7 cellular contexts compared by ENCODE assay signal in the genomic region with DNA sequence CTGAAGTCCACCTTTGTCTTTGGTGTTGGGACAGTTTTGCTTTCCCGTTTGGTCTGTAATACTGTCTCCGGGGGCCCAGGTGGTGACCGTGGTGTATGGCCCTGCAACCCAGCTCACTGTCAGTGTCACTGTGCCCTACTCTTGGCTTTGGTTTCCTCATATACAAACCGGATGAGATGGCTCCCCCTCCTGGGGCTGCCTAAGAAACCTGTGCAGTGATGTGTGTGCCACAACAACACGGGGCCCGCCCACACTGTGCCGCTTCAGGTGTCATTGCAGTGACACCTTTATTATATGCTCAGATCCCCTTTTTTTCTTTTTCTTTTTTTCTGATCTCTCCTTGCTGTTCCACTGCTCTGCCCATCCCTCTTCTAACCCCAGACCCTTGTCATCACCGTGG.
DNase-seq lines count a peak whose midpoint lies in the region; ATAC-seq and TF ChIP-seq lines count a peak whose summit lies in the region.

No MANE protein-coding gene starts in this region.

- CTCF ChIA-PET in WTC11 (lab: Charles Lee) = interaction anchor here (0.6 kb wide), 1 partner anchor 191 kb away, joined by 3 read pairs; no protein-coding TSS in a partner anchor

- H3K9me3 Mint-ChIP-seq in WTC11 = peaks cover 7% of the 10 kb centered on the region

- no peak for TF ChIP-seq CTCF in WTC11 (IDR thresholded peaks at IDR 0.05)
- no peak for TF ChIP-seq CTCF in body of pancreas (IDR thresholded peaks at IDR 0.05)

- H3K4me1 Mint-ChIP-seq in WTC11 = peaks cover 8% of the 10 kb centered on the region

- peak; percentile 94 for ATAC-seq in GM19023 (IDR thresholded peaks at IDR 0.05; ENCODE audit: unreplicated experiment)
- peak; percentile 99 for ATAC-seq in HG02885 (IDR thresholded peaks at IDR 0.05; ENCODE audit: poor library complexity, unreplicated experiment)
- ATAC-seq in WTC11 = peak; percentile 43
- no peak for ATAC-seq in body of pancreas
- ATAC-seq in SK-N-SH treated with all-trans-retinoic acid at 6 μM for 48 hours = no peak

- TF ChIP-seq POLR2A in body of pancreas (IDR thresholded peaks at IDR 0.05) = no peak

- intact Hi-C loops in body of pancreas (cut with DNase I) = no loop called here

- peaks cover 23% of the 10 kb centered on the region for H3K36me3 Mint-ChIP-seq in WTC11

- no peak overlapping the region for H3K27ac Mint-ChIP-seq in WTC11

- no peaks in the 10 kb centered on the region for H3K9me3 ChIP-seq in body of pancreas

- POLR2A ChIA-PET in WTC11 (lab: Charles Lee) = no interaction called here

- H3K27me3 Mint-ChIP-seq in WTC11 (ENCODE audit: low read depth) = no peaks in the 10 kb centered on the region

- H3K36me3 ChIP-seq in body of pancreas (replicated peaks in 1 of 2; ENCODE audit: insufficient read depth in 1 of 2, low read depth in 2 of 2) = no peaks in the 10 kb centered on the region

- 90 to 92% methylated on average over 8 of the region's 8 CpGs for WGBS in body of pancreas, 2 donors

- no peaks in the 10 kb centered on the region for H3K27me3 ChIP-seq in body of pancreas

- DNase-seq in WTC11 (ENCODE audit: low spot score) = no peak
- DNase-seq in stimulated activated CD4-positive, alpha-beta T cell treated with anti-CD3 and anti-CD28 coated beads, Interleukin-4, amount 100 ng/mL, for 1 hour = peak; percentile 46
- no peak for DNase-seq in body of pancreas
- DNase-seq in DMS53 treated with DMSO at 0.1 percent for 48 hours (lab: John Stamatoyannopoulos, UW; ENCODE audit: unreplicated experiment) = no peak

- H3K4me3 Mint-ChIP-seq in WTC11 = no peak overlapping the region

- no peak overlapping the region for H3K27ac ChIP-seq in body of pancreas

- no peak overlapping the region for H3K4me3 ChIP-seq in body of pancreas

- H3K4me1 ChIP-seq in body of pancreas = no peaks in the 10 kb centered on the region

TF ChIP-seq in WTC11, 78 proteins besides CTCF, POLR2A, EP300 and RAD21 (continues in another document):
- no peak for TF ChIP-seq IRF2 (CRISPR knock-in tag; IDR thresholded peaks at IDR 0.05; ENCODE audit: borderline replicate concordance, low read depth)
- TF ChIP-seq, protein P1, sequence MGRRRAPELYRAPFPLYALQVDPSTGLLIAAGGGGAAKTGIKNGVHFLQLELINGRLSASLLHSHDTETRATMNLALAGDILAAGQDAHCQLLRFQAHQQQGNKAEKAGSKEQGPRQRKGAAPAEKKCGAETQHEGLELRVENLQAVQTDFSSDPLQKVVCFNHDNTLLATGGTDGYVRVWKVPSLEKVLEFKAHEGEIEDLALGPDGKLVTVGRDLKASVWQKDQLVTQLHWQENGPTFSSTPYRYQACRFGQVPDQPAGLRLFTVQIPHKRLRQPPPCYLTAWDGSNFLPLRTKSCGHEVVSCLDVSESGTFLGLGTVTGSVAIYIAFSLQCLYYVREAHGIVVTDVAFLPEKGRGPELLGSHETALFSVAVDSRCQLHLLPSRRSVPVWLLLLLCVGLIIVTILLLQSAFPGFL (CRISPR knock-in tag; IDR thresholded peaks at IDR 0.05; ENCODE audit: borderline replicate concordance) = no peak
- no peak for TF ChIP-seq RELA (CRISPR knock-in tag; IDR thresholded peaks at IDR 0.05; ENCODE audit: borderline replicate concordance)
- no peak for TF ChIP-seq ETV6 (CRISPR knock-in tag; IDR thresholded peaks at IDR 0.05)
- no peak for TF ChIP-seq ZNF121 (CRISPR knock-in tag; IDR thresholded peaks at IDR 0.05)
- TF ChIP-seq ZNF396 (CRISPR knock-in tag; IDR thresholded peaks at IDR 0.05; ENCODE audit: borderline replicate concordance) = no peak
- TF ChIP-seq, protein P2, sequence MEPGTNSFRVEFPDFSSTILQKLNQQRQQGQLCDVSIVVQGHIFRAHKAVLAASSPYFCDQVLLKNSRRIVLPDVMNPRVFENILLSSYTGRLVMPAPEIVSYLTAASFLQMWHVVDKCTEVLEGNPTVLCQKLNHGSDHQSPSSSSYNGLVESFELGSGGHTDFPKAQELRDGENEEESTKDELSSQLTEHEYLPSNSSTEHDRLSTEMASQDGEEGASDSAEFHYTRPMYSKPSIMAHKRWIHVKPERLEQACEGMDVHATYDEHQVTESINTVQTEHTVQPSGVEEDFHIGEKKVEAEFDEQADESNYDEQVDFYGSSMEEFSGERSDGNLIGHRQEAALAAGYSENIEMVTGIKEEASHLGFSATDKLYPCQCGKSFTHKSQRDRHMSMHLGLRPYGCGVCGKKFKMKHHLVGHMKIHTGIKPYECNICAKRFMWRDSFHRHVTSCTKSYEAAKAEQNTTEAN (CRISPR knock-in tag; IDR thresholded peaks at IDR 0.05) = no peak
- TF ChIP-seq, protein P3, sequence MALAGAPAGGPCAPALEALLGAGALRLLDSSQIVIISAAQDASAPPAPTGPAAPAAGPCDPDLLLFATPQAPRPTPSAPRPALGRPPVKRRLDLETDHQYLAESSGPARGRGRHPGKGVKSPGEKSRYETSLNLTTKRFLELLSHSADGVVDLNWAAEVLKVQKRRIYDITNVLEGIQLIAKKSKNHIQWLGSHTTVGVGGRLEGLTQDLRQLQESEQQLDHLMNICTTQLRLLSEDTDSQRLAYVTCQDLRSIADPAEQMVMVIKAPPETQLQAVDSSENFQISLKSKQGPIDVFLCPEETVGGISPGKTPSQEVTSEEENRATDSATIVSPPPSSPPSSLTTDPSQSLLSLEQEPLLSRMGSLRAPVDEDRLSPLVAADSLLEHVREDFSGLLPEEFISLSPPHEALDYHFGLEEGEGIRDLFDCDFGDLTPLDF (CRISPR knock-in tag; IDR thresholded peaks at IDR 0.05) = no peak
- TF ChIP-seq, protein P4, sequence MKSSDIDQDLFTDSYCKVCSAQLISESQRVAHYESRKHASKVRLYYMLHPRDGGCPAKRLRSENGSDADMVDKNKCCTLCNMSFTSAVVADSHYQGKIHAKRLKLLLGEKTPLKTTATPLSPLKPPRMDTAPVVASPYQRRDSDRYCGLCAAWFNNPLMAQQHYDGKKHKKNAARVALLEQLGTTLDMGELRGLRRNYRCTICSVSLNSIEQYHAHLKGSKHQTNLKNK (CRISPR knock-in tag; IDR thresholded peaks at IDR 0.05) = no peak
- no peak for TF ChIP-seq CREB1 (CRISPR knock-in tag; IDR thresholded peaks at IDR 0.05)
- TF ChIP-seq GABPB1 (CRISPR knock-in tag; IDR thresholded peaks at IDR 0.05) = no peak

TF ChIP-seq in SK-N-SH treated with all-trans-retinoic acid at 6 μM for 48 hours, 23 proteins besides CTCF, POLR2A, EP300 and RAD21:
- no peak for TF ChIP-seq BACH2 (CRISPR knock-in tag; IDR thresholded peaks at IDR 0.05; ENCODE audit: borderline replicate concordance)
- TF ChIP-seq ZC3H10 (CRISPR knock-in tag; IDR thresholded peaks at IDR 0.05) = no peak
- TF ChIP-seq ZFP3 (CRISPR knock-in tag; IDR thresholded peaks at IDR 0.05) = no peak
- no peak for TF ChIP-seq ZNF8 (CRISPR knock-in tag; IDR thresholded peaks at IDR 0.05)
- TF ChIP-seq ZNF565 (CRISPR knock-in tag; conservative IDR thresholded peaks at IDR 0.05; ENCODE audit: low read depth) = no peak
- TF ChIP-seq TCF4 (CRISPR knock-in tag; IDR thresholded peaks at IDR 0.05; ENCODE audit: borderline replicate concordance) = no peak
- TF ChIP-seq, protein P5, sequence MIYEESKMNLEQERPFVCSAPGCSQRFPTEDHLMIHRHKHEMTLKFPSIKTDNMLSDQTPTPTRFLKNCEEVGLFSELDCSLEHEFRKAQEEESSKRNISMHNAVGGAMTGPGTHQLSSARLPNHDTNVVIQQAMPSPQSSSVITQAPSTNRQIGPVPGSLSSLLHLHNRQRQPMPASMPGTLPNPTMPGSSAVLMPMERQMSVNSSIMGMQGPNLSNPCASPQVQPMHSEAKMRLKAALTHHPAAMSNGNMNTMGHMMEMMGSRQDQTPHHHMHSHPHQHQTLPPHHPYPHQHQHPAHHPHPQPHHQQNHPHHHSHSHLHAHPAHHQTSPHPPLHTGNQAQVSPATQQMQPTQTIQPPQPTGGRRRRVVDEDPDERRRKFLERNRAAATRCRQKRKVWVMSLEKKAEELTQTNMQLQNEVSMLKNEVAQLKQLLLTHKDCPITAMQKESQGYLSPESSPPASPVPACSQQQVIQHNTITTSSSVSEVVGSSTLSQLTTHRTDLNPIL (CRISPR knock-in tag; IDR thresholded peaks at IDR 0.05; ENCODE audit: low read depth) = no peak
- no peak for TF ChIP-seq ZNF70 (CRISPR knock-in tag; IDR thresholded peaks at IDR 0.05)
- no peak for TF ChIP-seq ARNTL (CRISPR knock-in tag; IDR thresholded peaks at IDR 0.05; ENCODE audit: borderline replicate concordance, low read depth)
- TF ChIP-seq TOX (CRISPR knock-in tag; IDR thresholded peaks at IDR 0.05; ENCODE audit: borderline replicate concordance) = no peak
- no peak for TF ChIP-seq CSDC2 (CRISPR knock-in tag; IDR thresholded peaks at IDR 0.05)
- TF ChIP-seq OSR1 (CRISPR knock-in tag; IDR thresholded peaks at IDR 0.05) = no peak
- TF ChIP-seq, protein P6, sequence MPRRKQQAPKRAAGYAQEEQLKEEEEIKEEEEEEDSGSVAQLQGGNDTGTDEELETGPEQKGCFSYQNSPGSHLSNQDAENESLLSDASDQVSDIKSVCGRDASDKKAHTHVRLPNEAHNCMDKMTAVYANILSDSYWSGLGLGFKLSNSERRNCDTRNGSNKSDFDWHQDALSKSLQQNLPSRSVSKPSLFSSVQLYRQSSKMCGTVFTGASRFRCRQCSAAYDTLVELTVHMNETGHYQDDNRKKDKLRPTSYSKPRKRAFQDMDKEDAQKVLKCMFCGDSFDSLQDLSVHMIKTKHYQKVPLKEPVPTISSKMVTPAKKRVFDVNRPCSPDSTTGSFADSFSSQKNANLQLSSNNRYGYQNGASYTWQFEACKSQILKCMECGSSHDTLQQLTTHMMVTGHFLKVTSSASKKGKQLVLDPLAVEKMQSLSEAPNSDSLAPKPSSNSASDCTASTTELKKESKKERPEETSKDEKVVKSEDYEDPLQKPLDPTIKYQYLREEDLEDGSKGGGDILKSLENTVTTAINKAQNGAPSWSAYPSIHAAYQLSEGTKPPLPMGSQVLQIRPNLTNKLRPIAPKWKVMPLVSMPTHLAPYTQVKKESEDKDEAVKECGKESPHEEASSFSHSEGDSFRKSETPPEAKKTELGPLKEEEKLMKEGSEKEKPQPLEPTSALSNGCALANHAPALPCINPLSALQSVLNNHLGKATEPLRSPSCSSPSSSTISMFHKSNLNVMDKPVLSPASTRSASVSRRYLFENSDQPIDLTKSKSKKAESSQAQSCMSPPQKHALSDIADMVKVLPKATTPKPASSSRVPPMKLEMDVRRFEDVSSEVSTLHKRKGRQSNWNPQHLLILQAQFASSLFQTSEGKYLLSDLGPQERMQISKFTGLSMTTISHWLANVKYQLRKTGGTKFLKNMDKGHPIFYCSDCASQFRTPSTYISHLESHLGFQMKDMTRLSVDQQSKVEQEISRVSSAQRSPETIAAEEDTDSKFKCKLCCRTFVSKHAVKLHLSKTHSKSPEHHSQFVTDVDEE (CRISPR knock-in tag; IDR thresholded peaks at IDR 0.05) = no peak
- no peak for TF ChIP-seq SNAI2 (CRISPR knock-in tag; IDR thresholded peaks at IDR 0.05)
- no peak for TF ChIP-seq ISL1 (CRISPR knock-in tag; IDR thresholded peaks at IDR 0.05)

Comparison
In these comparisons a context has a peak if more than half of its experiments do, and no peak if none do; other contexts are left out.
1. ATAC-seq: peak in GM19023 (single experiment), HG02885 (single experiment) and WTC11 (single experiment); none in body of pancreas (single experiment) and SK-N-SH treated with all-trans-retinoic acid at 6 μM for 48 hours (single experiment).